Comparison of ENCODE assay signal across 8 cellular contexts in genomic region chr22:45435544-45436139, GRCh38. TPM values are rescaled to one million over a fixed set of nuclear protein-coding genes. Genes with fewer than 3 reads are reported as not detected.
DNase-seq lines count a peak whose midpoint lies in the region; ATAC-seq and TF ChIP-seq lines count a peak whose summit lies in the region.

No MANE protein-coding gene starts in this region.

- TF ChIP-seq POLR2A in heart left ventricle (IDR thresholded peaks at IDR 0.05): no peak
- TF ChIP-seq POLR2A in tibial nerve (IDR thresholded peaks at IDR 0.05): no peak

- H3K27me3 ChIP-seq in adipocyte (replicated peaks; ENCODE audit: control insufficient read depth, insufficient read depth, low read length) (no peaks in the 10 kb centered on the region), heart left ventricle (peaks cover 0 to 11% (median 0%) of the 10 kb centered on the region in 9 donors), tibial nerve (no peaks in the 10 kb centered on the region)

- peak in 1 of 2 donors; percentile 70 for TF ChIP-seq EP300 in tibial nerve (IDR thresholded peaks at IDR 0.05)

- 4 to 6% (median 4%) methylated on average over 20 of the region's 20 CpGs for WGBS in heart left ventricle, 4 donors
- 5 to 6% methylated on average over 19 to 20 of the region's 20 CpGs for WGBS in tibial nerve, 2 donors

- TF ChIP-seq CTCF in heart left ventricle (IDR thresholded peaks at IDR 0.05) (peak; percentile 93 to 99 (median 96)), tibial nerve (IDR thresholded peaks at IDR 0.05) (peak; percentile 90 to 98 (median 97))

- intact Hi-C loops in heart left ventricle (cut with DNase I): loop anchor here (1.0 to 10.0 kb wide), 6 partner anchors 118 to 167 kb away; no protein-coding TSS in a partner anchor

- ATAC-seq in heart left ventricle: peak; percentile 86 to 96 (median 94)
- ATAC-seq in GM18858 (IDR thresholded peaks at IDR 0.05; ENCODE audit: unreplicated experiment): no peak

- H3K36me3 ChIP-seq in adipocyte (ENCODE audit: control insufficient read depth, insufficient read depth, low read length, severe bottlenecking) (no peaks in the 10 kb centered on the region), heart left ventricle (no peaks in the 10 kb centered on the region), tibial nerve (no peaks in the 10 kb centered on the region)

- H3K27ac ChIP-seq in heart left ventricle (peak overlapping the region in 11 of 12 donors; percentile 17 to 75 (median 61)), tibial nerve (peak overlapping the region in 3 of 4 donors; percentile 13 to 68 (median 36))

- H3K9ac ChIP-seq in adipocyte (ENCODE audit: low read length): peak overlapping the region; percentile 53

- H3K4me1 ChIP-seq in adipocyte (ENCODE audit: control insufficient read depth, insufficient read depth, low read length) (peaks cover 3% of the 10 kb centered on the region), heart left ventricle (peaks cover 0 to 14% (median 6%) of the 10 kb centered on the region in 12 donors), tibial nerve (peaks cover 0 to 12% (median 2%) of the 10 kb centered on the region in 4 donors)

- peak; percentile 91 for DNase-seq in GM03348 (ENCODE audit: low spot score)
- peak; percentile 48 for DNase-seq in NCI-H1048 (lab: John Stamatoyannopoulos, UW)
- DNase-seq in T follicular helper cell (ENCODE audit: low read depth): peak; percentile 70
- peak; percentile 97 for DNase-seq in adipocyte (ENCODE audit: low read depth)
- peak; percentile 82 to 92 (median 87) for DNase-seq in heart left ventricle
- peak; percentile 76 for DNase-seq in pons (ENCODE audit: low spot score)
- peak; percentile 84 to 92 for DNase-seq in tibial nerve (ENCODE audit: low spot score in 2 of 2)

- no peaks in the 10 kb centered on the region for H3K9me3 ChIP-seq in adipocyte (ENCODE audit: control insufficient read depth, low read length)
- H3K9me3 ChIP-seq in heart left ventricle: no peaks in the 10 kb centered on the region
- H3K9me3 ChIP-seq in tibial nerve: no peaks in the 10 kb centered on the region

- H3K4me3 ChIP-seq in adipocyte (ENCODE audit: low read length) (peak overlapping the region; percentile 32), heart left ventricle (peak overlapping the region in 8 of 12 donors; percentile 18 to 44 (median 28)), tibial nerve (peak overlapping the region in 1 of 4 donors; percentile 11)

RNA-seq across cellular contexts. Expression of gene RIBC2, which starts 22.1 kb away (rescaled TPM):
- 1 to 10 TPM in 1 of 9 donors, not detected in 8; 1.0 TPM for total RNA-seq in heart left ventricle
- polyA plus RNA-seq in heart left ventricle: under 1 TPM in 1 of 2 donors, not detected in 1; 0.07 TPM
- under 1 TPM in 1 of 4 donors, not detected in 3; 0.42 TPM for total RNA-seq in tibial nerve

RNA-seq across cellular contexts. Expression of gene SMC1B, which starts 22.2 kb away (rescaled TPM):
- not detected for total RNA-seq in heart left ventricle
- not detected for polyA plus RNA-seq in heart left ventricle
- not detected for total RNA-seq in tibial nerve
